ENCODE assay signal across 25 cellular contexts in genomic region chr6:157162756-157163433, GRCh38.
DNase-seq lines count a peak whose midpoint lies in the region; ATAC-seq and TF ChIP-seq lines count a peak whose summit lies in the region.
"Had no signal": no experiment of that assay in that cellular context is flagged by ENCODE, and none has a peak within 500 bp of the region (broad histone marks: within the 10 kb centered on the region; RNA-seq: fewer than 3 reads in every experiment).

No MANE protein-coding gene starts in this region.

- H3K9me3 Mint-ChIP-seq in mesothelial cell of epicardium = no peaks in the 10 kb centered on the region
- H3K9me3 Mint-ChIP-seq: activated naive CD4-positive, alpha-beta T cell treated with anti-CD3 and anti-CD28 coated beads, Interleukin-2, amount 50 U/mL, for 72 hours; naive B cell; T-helper 1 cell treated with Interleukin-12 subunit alpha and Interleukin-12 subunit beta and Interleukin-4 antibody, amounts not matched to agents 30 μg/mL and 1 μg/mL, for 36 hours had no signal

- peaks cover 14% of the 10 kb centered on the region for H3K36me3 Mint-ChIP-seq in mesothelial cell of epicardium
- H3K36me3 Mint-ChIP-seq: activated naive CD4-positive, alpha-beta T cell treated with anti-CD3 and anti-CD28 coated beads, Interleukin-2, amount 50 U/mL, for 72 hours had no signal

- no peaks in the 10 kb centered on the region for H3K9me3 ChIP-seq in right atrium auricular region
- H3K9me3 ChIP-seq in heart left ventricle = no peaks in the 10 kb centered on the region
- H3K9me3 ChIP-seq in hepatocyte (ENCODE audit: low read depth) = no peaks in the 10 kb centered on the region
- H3K9me3 ChIP-seq: uterus had no signal

- H2AFZ ChIP-seq in hepatocyte = no peak overlapping the region

- H3K4me1 ChIP-seq in right atrium auricular region (peaks cover 0 to 10% of the 10 kb centered on the region in 2 donors), heart left ventricle (peaks cover 0 to 16% (median 0%) of the 10 kb centered on the region in 12 donors), hepatocyte (ENCODE audit: insufficient read depth) (peaks cover 6% of the 10 kb centered on the region)
- H3K4me1 ChIP-seq: uterus had no signal

- no peak for TF ChIP-seq CTCF in right atrium auricular region (IDR thresholded peaks at IDR 0.05)
- peak in 1 of 12 donors; percentile 8 for TF ChIP-seq CTCF in heart left ventricle (IDR thresholded peaks at IDR 0.05)
- no peak for TF ChIP-seq CTCF in mesothelial cell of epicardium (IDR thresholded peaks at IDR 0.05; ENCODE audit: unreplicated experiment)
- no peak for TF ChIP-seq CTCF in hepatocyte (IDR thresholded peaks at IDR 0.05; ENCODE audit: poor library complexity)

- no peak overlapping the region for H3K4me2 ChIP-seq in hepatocyte

- H4K20me1 ChIP-seq in hepatocyte (ENCODE audit: insufficient read depth, poor library complexity, severe bottlenecking) = no peaks in the 10 kb centered on the region

- H3K27ac Mint-ChIP-seq in mesothelial cell of epicardium = peak overlapping the region; percentile 43
- H3K27ac Mint-ChIP-seq: activated CD8-positive, alpha-beta T cell treated with anti-CD3 and anti-CD28 coated beads, Interleukin-2, amount 10 ng/mL, durations not matched to agents 7 days and 5 days; T-helper 1 cell treated with Interleukin-12 subunit alpha and Interleukin-12 subunit beta and Interleukin-4 antibody, amounts not matched to agents 30 μg/mL and 1 μg/mL, for 36 hours had no signal

- no peak for TF ChIP-seq POLR2A in heart left ventricle (IDR thresholded peaks at IDR 0.05)

- DNase-seq in Right ventricle myocardium inferior (ENCODE audit: missing footprints) (no peak), right atrium auricular region (ENCODE audit: low spot score) (no peak), heart left ventricle (no peak), mesothelial cell of epicardium (ENCODE audit: low spot score in 2 of 2, unreplicated experiment in 2 of 2) (no peak), NCI-H345 treated with DMSO at 0.1 percent for 48 hours (lab: John Stamatoyannopoulos, UW; ENCODE audit: unreplicated experiment) (no peak), hepatocyte (ENCODE audit: low spot score) (no peak)
- DNase-seq: activated CD4-positive, CD25-positive, alpha-beta regulatory T cell; activated CD8-positive, alpha-beta T cell treated with anti-CD3 and anti-CD28 coated beads, Interleukin-2, amount 10 ng/mL, durations not matched to agents 7 days and 5 days; brain microvascular endothelial cell; Calu3; cortex of kidney; erythroblast; foreskin melanocyte; naive B cell; NCI-H1436; NCI-H2171 treated with DMSO at 0.1 percent for 48 hours; NCI-H774; OCI-M1; SIG-M5; uterus had no signal

- 85 to 91% (median 86%) methylated on average over 19 of the region's 19 CpGs for WGBS in heart left ventricle, 4 donors
- WGBS in hepatocyte (ENCODE audit: low lambda C conversion rate, missing lambda C conversion rate) = 90% methylated on average over 19 of the region's 19 CpGs

- H3K9me2 ChIP-seq in hepatocyte (replicated peaks; ENCODE audit: insufficient read depth) = no peaks in the 10 kb centered on the region

- no peaks in the 10 kb centered on the region for H3K27me3 Mint-ChIP-seq in mesothelial cell of epicardium (ENCODE audit: low read depth)
- H3K27me3 Mint-ChIP-seq: naive B cell had no signal

- H3K27me3 ChIP-seq in right atrium auricular region (no peaks in the 10 kb centered on the region), heart left ventricle (no peaks in the 10 kb centered on the region), hepatocyte (no peaks in the 10 kb centered on the region)
- H3K27me3 ChIP-seq: brain microvascular endothelial cell, uterus had no signal

- intact Hi-C loops in Right ventricle myocardium inferior (cut with DNase I) (no loop called here), heart left ventricle (cut with DNase I) (no loop called here)

- no peak overlapping the region for H3K4me3 Mint-ChIP-seq in mesothelial cell of epicardium
- H3K4me3 Mint-ChIP-seq: activated CD8-positive, alpha-beta T cell treated with anti-CD3 and anti-CD28 coated beads, Interleukin-2, amount 10 ng/mL, durations not matched to agents 7 days and 5 days; naive B cell; T-helper 1 cell treated with Interleukin-12 subunit alpha and Interleukin-12 subunit beta and Interleukin-4 antibody, amounts not matched to agents 30 μg/mL and 1 μg/mL, for 36 hours had no signal

- no peaks in the 10 kb centered on the region for H3K79me2 ChIP-seq in hepatocyte

- H3K36me3 ChIP-seq in right atrium auricular region (peaks cover 8% of the 10 kb centered on the region), heart left ventricle (peaks cover 0 to 27% (median 13%) of the 10 kb centered on the region in 9 donors), hepatocyte (replicated peaks; ENCODE audit: insufficient read depth, low read depth) (no peaks in the 10 kb centered on the region)
- H3K36me3 ChIP-seq: uterus had no signal

- peaks cover 5% of the 10 kb centered on the region for H3K4me1 Mint-ChIP-seq in mesothelial cell of epicardium

- no peak overlapping the region for H3K4me3 ChIP-seq in right atrium auricular region
- H3K4me3 ChIP-seq in heart left ventricle = no peak overlapping the region
- no peak overlapping the region for H3K4me3 ChIP-seq in hepatocyte
- H3K4me3 ChIP-seq: skin epidermis, uterus had no signal

- ATAC-seq in Right ventricle myocardium inferior = peak; percentile 42
- ATAC-seq in heart left ventricle = peak in 3 of 4 donors; percentile 27 to 46 (median 34)
- no peak for ATAC-seq in GM21717 (IDR thresholded peaks at IDR 0.05; ENCODE audit: unreplicated experiment)
- ATAC-seq: activated CD8-positive, alpha-beta T cell treated with anti-CD3 and anti-CD28 coated beads, Interleukin-2, amount 10 ng/mL, durations not matched to agents 7 days and 5 days; activated naive CD4-positive, alpha-beta T cell treated with anti-CD3 and anti-CD28 coated beads, Interleukin-2, amount 50 U/mL, for 72 hours had no signal

- no peak overlapping the region for H3K27ac ChIP-seq in right atrium auricular region
- H3K27ac ChIP-seq in heart left ventricle = peak overlapping the region in 1 of 12 donors; percentile 2
- H3K27ac ChIP-seq in temporal lobe (ENCODE audit: low read depth, low read length) = peak overlapping the region; percentile 28
- H3K27ac ChIP-seq in hepatocyte = no peak overlapping the region
- H3K27ac ChIP-seq: brain microvascular endothelial cell, skin epidermis, uterus had no signal
